In genomic region chr2:239164281-239164871, GRCh38 we compare ENCODE assay signal across 11 cellular contexts.
DNase-seq lines count a peak whose midpoint lies in the region; ATAC-seq and TF ChIP-seq lines count a peak whose summit lies in the region.
"Had no signal": no experiment of that assay in that cellular context is flagged by ENCODE, and none has a peak within 500 bp of the region (broad histone marks: within the 10 kb centered on the region; RNA-seq: fewer than 3 reads in every experiment).

No MANE protein-coding gene starts in this region.

- no peak overlapping the region for H3K4me3 Mint-ChIP-seq in activated CD8-positive, alpha-beta memory T cell treated with anti-CD3 and anti-CD28 coated beads, Interleukin-2, amount 10 ng/mL, durations not matched to agents 7 days and 5 days
- peak overlapping the region; percentile 2 for H3K4me3 Mint-ChIP-seq in activated CD4-positive, alpha-beta memory T cell treated with anti-CD3 and anti-CD28 coated beads for 36 hours
- H3K4me3 Mint-ChIP-seq: nephron had no signal

- H3K27me3 ChIP-seq in testis, result no peaks in the 10 kb centered on the region

- peak; percentile 69 for DNase-seq in activated CD8-positive, alpha-beta memory T cell treated with anti-CD3 and anti-CD28 coated beads, Interleukin-2, amount 10 ng/mL, durations not matched to agents 7 days and 5 days
- no peak for DNase-seq in activated CD8-positive, alpha-beta memory T cell treated with anti-CD3 and anti-CD28 coated beads, Interleukin-2, amount 50 U/mL, for 48 hours
- peak; percentile 48 for DNase-seq in activated CD4-positive, alpha-beta memory T cell treated with anti-CD3 and anti-CD28 coated beads for 36 hours
- peak in 22 of 42 donors; percentile 4 to 54 (median 27) for DNase-seq in head of caudate nucleus
- DNase-seq in stimulated activated naive CD8-positive, alpha-beta T cell treated with anti-CD3 and anti-CD28 coated beads, Interleukin-15, Interleukin-2, amounts not matched to agents 100 U/mL and 50 U/mL, for 24 hours, result peak; percentile 9
- DNase-seq in GM13977 (ENCODE audit: low spot score), result no peak
- DNase-seq in testis, result no peak

- intact Hi-C loops in activated CD4-positive, alpha-beta memory T cell treated with anti-CD3 and anti-CD28 coated beads for 36 hours (cut with micrococcal nuclease), result no loop called here
- intact Hi-C loops in head of caudate nucleus (cut with DNase I) (no loop called here), testis (cut with DNase I; ENCODE audit: low total_unique reads) (no loop called here)

- peaks cover 16% of the 10 kb centered on the region for H3K4me1 Mint-ChIP-seq in activated CD8-positive, alpha-beta memory T cell treated with anti-CD3 and anti-CD28 coated beads, Interleukin-2, amount 10 ng/mL, durations not matched to agents 7 days and 5 days
- H3K4me1 Mint-ChIP-seq in activated CD4-positive, alpha-beta memory T cell treated with anti-CD3 and anti-CD28 coated beads for 36 hours (ENCODE audit: low read depth), result peaks cover 19% of the 10 kb centered on the region

- no peaks in the 10 kb centered on the region for H3K4me1 ChIP-seq in testis

- peaks cover 33% of the 10 kb centered on the region for H3K36me3 Mint-ChIP-seq in activated CD8-positive, alpha-beta memory T cell treated with anti-CD3 and anti-CD28 coated beads, Interleukin-2, amount 10 ng/mL, durations not matched to agents 7 days and 5 days
- H3K36me3 Mint-ChIP-seq in activated CD4-positive, alpha-beta memory T cell treated with anti-CD3 and anti-CD28 coated beads for 36 hours, result peaks cover 35% of the 10 kb centered on the region

- H3K36me3 ChIP-seq in testis (ENCODE audit: low read depth, missing control alignments), result no peaks in the 10 kb centered on the region

- no peak for TF ChIP-seq CTCF in GM13977 (IDR thresholded peaks at IDR 0.05; ENCODE audit: extremely low read depth, insufficient read depth, missing control alignments)
- no peak for TF ChIP-seq CTCF in testis (IDR thresholded peaks at IDR 0.05)

- H3K27me3 Mint-ChIP-seq in activated CD8-positive, alpha-beta memory T cell treated with anti-CD3 and anti-CD28 coated beads, Interleukin-2, amount 10 ng/mL, durations not matched to agents 7 days and 5 days, result no peaks in the 10 kb centered on the region
- no peaks in the 10 kb centered on the region for H3K27me3 Mint-ChIP-seq in activated CD4-positive, alpha-beta memory T cell treated with anti-CD3 and anti-CD28 coated beads for 36 hours

- ATAC-seq in activated CD8-positive, alpha-beta memory T cell treated with anti-CD3 and anti-CD28 coated beads, Interleukin-2, amount 10 ng/mL, durations not matched to agents 7 days and 5 days, result peak; percentile 78
- peak; percentile 55 for ATAC-seq in stimulated activated naive CD8-positive, alpha-beta T cell treated with anti-CD3 and anti-CD28 coated beads, Interleukin-15, Interleukin-2, amounts not matched to agents 100 U/mL and 50 U/mL, for 24 hours
- ATAC-seq in HG02885 (IDR thresholded peaks at IDR 0.05; ENCODE audit: poor library complexity, unreplicated experiment), result no peak
- ATAC-seq: HCT116 had no signal

- H3K27ac Mint-ChIP-seq in activated CD8-positive, alpha-beta memory T cell treated with anti-CD3 and anti-CD28 coated beads, Interleukin-2, amount 10 ng/mL, durations not matched to agents 7 days and 5 days, result peak overlapping the region; percentile 33
- H3K27ac Mint-ChIP-seq in activated CD4-positive, alpha-beta memory T cell treated with anti-CD3 and anti-CD28 coated beads for 36 hours, result no peak overlapping the region
- H3K27ac Mint-ChIP-seq: nephron had no signal

- POLR2A ChIA-PET in activated CD4-positive, alpha-beta memory T cell treated with anti-CD3 and anti-CD28 coated beads for 36 hours (lab: Charles Lee), result no interaction called here

- H3K4me3 ChIP-seq in testis, result no peak overlapping the region
- H3K4me3 ChIP-seq: thoracic aorta had no signal

- no peak for TF ChIP-seq POLR2A in testis (IDR thresholded peaks at IDR 0.05)

- no peak overlapping the region for H3K27ac ChIP-seq in testis
- H3K27ac ChIP-seq: thoracic aorta had no signal

- in situ Hi-C loops in GM13977 (cut with MboI; ENCODE audit: low pct_unique_long_range_greater_than_20kb, low sequenced_read_pairs, unreplicated experiment), result no loop called here

- no peaks in the 10 kb centered on the region for H3K9me3 ChIP-seq in testis
- H3K9me3 ChIP-seq: thoracic aorta had no signal

- WGBS in testis, 2 donors, result 89 to 92% methylated on average over 16 to 17 of the region's 17 CpGs

- no peaks in the 10 kb centered on the region for H3K9me3 Mint-ChIP-seq in activated CD8-positive, alpha-beta memory T cell treated with anti-CD3 and anti-CD28 coated beads, Interleukin-2, amount 10 ng/mL, durations not matched to agents 7 days and 5 days (ENCODE audit: low read depth)
- no peaks in the 10 kb centered on the region for H3K9me3 Mint-ChIP-seq in activated CD4-positive, alpha-beta memory T cell treated with anti-CD3 and anti-CD28 coated beads for 36 hours
- H3K9me3 Mint-ChIP-seq: nephron had no signal

- CTCF ChIA-PET in activated CD8-positive, alpha-beta memory T cell treated with anti-CD3 and anti-CD28 coated beads, Interleukin-2, amount 10 ng/mL, durations not matched to agents 7 days and 5 days (lab: Charles Lee), result no interaction called here
- CTCF ChIA-PET in activated CD4-positive, alpha-beta memory T cell treated with anti-CD3 and anti-CD28 coated beads for 36 hours (lab: Charles Lee), result no interaction called here

Comparison
In these comparisons a context has a peak if more than half of its experiments do, and no peak if none do; other contexts are left out.
1. DNase-seq: peak in activated CD8-positive, alpha-beta memory T cell treated with anti-CD3 and anti-CD28 coated beads, Interleukin-2, amount 10 ng/mL, durations not matched to agents 7 days and 5 days (single experiment), activated CD4-positive, alpha-beta memory T cell treated with anti-CD3 and anti-CD28 coated beads for 36 hours (single experiment), head of caudate nucleus (22 of 42) and stimulated activated naive CD8-positive, alpha-beta T cell treated with anti-CD3 and anti-CD28 coated beads, Interleukin-15, Interleukin-2, amounts not matched to agents 100 U/mL and 50 U/mL, for 24 hours (single experiment); none in activated CD8-positive, alpha-beta memory T cell treated with anti-CD3 and anti-CD28 coated beads, Interleukin-2, amount 50 U/mL, for 48 hours (single experiment), GM13977 (single experiment) and testis (single experiment).